11 cellular contexts compared by ENCODE assay signal in genomic region chr14:27739657-27740156, GRCh38.
"Had no signal": no experiment of that assay in that cellular context is flagged by ENCODE, and none has a peak within 500 bp of the region (broad histone marks: within the 10 kb centered on the region; RNA-seq: fewer than 3 reads in every experiment).

No MANE protein-coding gene starts in this region.

- H3K27ac ChIP-seq: pancreas, upper lobe of left lung had no signal

- H3K4me1 Mint-ChIP-seq: naive B cell, WTC11 had no signal

- DNase-seq: activated CD4-positive, alpha-beta T cell treated with anti-CD3 and anti-CD28 coated beads for 48 hours; activated naive CD4-positive, alpha-beta T cell treated with Interleukin-2 at 50 U/mL for 16 hours; hippocampal formation; kidney glomerular epithelial cell; naive B cell; pancreas; stimulated activated CD4-positive, alpha-beta T cell treated with anti-CD3 and anti-CD28 coated beads, Interleukin-2, amount 100 ng/mL, for 48 hours; stimulated activated naive CD8-positive, alpha-beta T cell treated with anti-CD3 and anti-CD28 coated beads, Interleukin-15, Interleukin-2, amounts not matched to agents 100 U/mL and 50 U/mL, for 24 hours; upper lobe of left lung had no signal

- H3K36me3 Mint-ChIP-seq: naive B cell, WTC11 had no signal

- H3K4me3 ChIP-seq: pancreas, upper lobe of left lung had no signal

- H3K27me3 Mint-ChIP-seq: naive B cell had no signal

- H3K27ac Mint-ChIP-seq: naive B cell, WTC11 had no signal

- H3K4me1 ChIP-seq: pancreas, upper lobe of left lung had no signal

- H3K27me3 ChIP-seq: pancreas, upper lobe of left lung had no signal

- ATAC-seq: esophagus mucosa; pancreas; stimulated activated naive CD8-positive, alpha-beta T cell treated with anti-CD3 and anti-CD28 coated beads, Interleukin-15, Interleukin-2, amounts not matched to agents 100 U/mL and 50 U/mL, for 24 hours; WTC11 had no signal

- H3K36me3 ChIP-seq: pancreas, upper lobe of left lung had no signal

- H3K9me3 ChIP-seq: pancreas, upper lobe of left lung had no signal

- H3K4me3 Mint-ChIP-seq: naive B cell, WTC11 had no signal
